ENCODE assay signal across 12 cellular contexts in the genomic region with DNA sequence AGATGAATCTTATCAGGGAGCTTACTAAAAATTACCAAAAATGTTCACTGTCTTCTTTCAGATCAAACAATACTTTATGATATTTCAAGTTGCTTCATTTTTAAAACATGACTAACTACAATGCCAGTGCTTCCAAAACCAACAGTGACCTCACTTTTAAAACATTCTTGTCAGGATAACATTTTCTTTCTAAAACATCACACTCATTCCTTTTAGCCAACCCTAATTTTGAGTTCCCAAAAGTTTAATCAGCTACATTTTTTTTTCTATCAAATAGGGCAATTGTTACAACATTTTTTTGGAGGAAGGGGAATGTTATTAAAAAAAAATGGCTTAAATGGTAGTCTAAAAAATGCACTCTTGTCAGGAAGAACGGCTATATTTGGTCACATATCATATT. TPM values are rescaled to one million over a fixed set of nuclear protein-coding genes. Genes with fewer than 3 reads are reported as not detected.
DNase-seq lines count a peak whose midpoint lies in the region; ATAC-seq and TF ChIP-seq lines count a peak whose summit lies in the region.
"Had no signal": no experiment of that assay in that cellular context is flagged by ENCODE, and none has a peak within 500 bp of the region (broad histone marks: within the 10 kb centered on the region; RNA-seq: fewer than 3 reads in every experiment).

No MANE protein-coding gene starts in this region.

- no peaks in the 10 kb centered on the region for H3K27me3 Mint-ChIP-seq in activated CD4-positive, alpha-beta T cell treated with anti-CD3 and anti-CD28 coated beads, Interleukin-2, amount 10 ng/mL, durations not matched to agents 24 days and 14 days

- intact Hi-C loops in transverse colon (cut with DNase I; ENCODE audit: low total_unique reads) = no loop called here
- intact Hi-C loops in activated CD4-positive, alpha-beta T cell treated with anti-CD3 and anti-CD28 coated beads, Interleukin-2, amount 10 ng/mL, durations not matched to agents 24 days and 14 days (cut with micrococcal nuclease) = no loop called here

- no peak for TF ChIP-seq POLR2A in transverse colon (IDR thresholded peaks at IDR 0.05)

- H3K9ac ChIP-seq in mesenchymal stem cell (ENCODE audit: low read length) = peak overlapping the region; percentile 65
- H3K9ac ChIP-seq: neural progenitor cell had no signal

- H4K8ac ChIP-seq in mesenchymal stem cell (ENCODE audit: low read length) = no peak overlapping the region

- in situ Hi-C loops in transverse colon (cut with MboI; ENCODE audit: low pct_ligation_motif_present in 1 of 4, low pct_unique_long_range_greater_than_20kb in 1 of 4, low sequenced_read_pairs in 3 of 4) = loop anchor here in 3 of 4 donors (10.0 to 25.0 kb wide), 3 partner anchors 187 to 469 kb away; no protein-coding TSS in a partner anchor

- no peak overlapping the region for H2AFZ ChIP-seq in mesenchymal stem cell (ENCODE audit: low read depth, low read length)
- H2AFZ ChIP-seq: neural progenitor cell had no signal

- H2AK5ac ChIP-seq in mesenchymal stem cell (ENCODE audit: low read length, severe bottlenecking) = no peak overlapping the region

- no peak overlapping the region for H3K4ac ChIP-seq in mesenchymal stem cell (ENCODE audit: low read depth in 1 of 2, low read length in 2 of 2)

- no peak overlapping the region for H2BK15ac ChIP-seq in mesenchymal stem cell (ENCODE audit: low read depth, poor library complexity, severe bottlenecking)

- H2BK12ac ChIP-seq in mesenchymal stem cell (ENCODE audit: low read length in 2 of 2) = no peak overlapping the region

- no peak overlapping the region for H3K14ac ChIP-seq in mesenchymal stem cell (ENCODE audit: low read length in 2 of 2)

- H3K4me3 Mint-ChIP-seq in activated CD4-positive, alpha-beta T cell treated with anti-CD3 and anti-CD28 coated beads, Interleukin-2, amount 10 ng/mL, durations not matched to agents 24 days and 14 days = no peak overlapping the region
- H3K4me3 Mint-ChIP-seq: neural progenitor cell had no signal

- H3K23ac ChIP-seq in mesenchymal stem cell (ENCODE audit: low read length in 2 of 2) = no peak overlapping the region

- DNase-seq in AG20443 (ENCODE audit: low spot score) (peak; percentile 63), LHCN-M2 (ENCODE audit: low read depth) (peak; percentile 90), coronary artery (ENCODE audit: low spot score) (no peak), mesenchymal stem cell (peak; percentile 45), germinal center (ENCODE audit: low spot score) (no peak), transverse colon (no peak)
- DNase-seq in activated CD4-positive, alpha-beta T cell treated with anti-CD3 and anti-CD28 coated beads, Interleukin-2, amount 10 ng/mL, durations not matched to agents 24 days and 14 days = no peak
- DNase-seq: activated CD8-positive, alpha-beta memory T cell treated with anti-CD3 and anti-CD28 coated beads, Interleukin-2, amount 50 U/mL, for 48 hours; NCI-H774 had no signal

- no peak for TF ChIP-seq EP300 in transverse colon (IDR thresholded peaks at IDR 0.05; ENCODE audit: low read depth)

- no peak overlapping the region for H2BK5ac ChIP-seq in mesenchymal stem cell (ENCODE audit: low read depth, low read length, poor library complexity, severe bottlenecking)

- ATAC-seq in HG03196 (IDR thresholded peaks at IDR 0.05; ENCODE audit: unreplicated experiment) = no peak

- no peak overlapping the region for H3K4me2 ChIP-seq in mesenchymal stem cell (ENCODE audit: low read length, poor library complexity, severe bottlenecking)
- H3K4me2 ChIP-seq: neural progenitor cell had no signal

- H4K91ac ChIP-seq in mesenchymal stem cell (ENCODE audit: low read length) = no peak overlapping the region

- H3K18ac ChIP-seq in mesenchymal stem cell (ENCODE audit: low read depth in 1 of 2, low read length in 2 of 2) = no peak overlapping the region

- peaks cover 13% of the 10 kb centered on the region for H3K4me1 Mint-ChIP-seq in activated CD4-positive, alpha-beta T cell treated with anti-CD3 and anti-CD28 coated beads, Interleukin-2, amount 10 ng/mL, durations not matched to agents 24 days and 14 days
- H3K4me1 Mint-ChIP-seq: neural progenitor cell had no signal

- TF ChIP-seq CTCF in coronary artery (IDR thresholded peaks at IDR 0.05) (no peak), transverse colon (IDR thresholded peaks at IDR 0.05) (no peak)

- no peaks in the 10 kb centered on the region for H3K36me3 ChIP-seq in mesenchymal stem cell (ENCODE audit: control insufficient read depth in 1 of 2, insufficient read depth in 2 of 2, low read depth in 1 of 2, low read length in 2 of 2)
- no peaks in the 10 kb centered on the region for H3K36me3 ChIP-seq in transverse colon
- H3K36me3 ChIP-seq: tibial nerve had no signal

- no CpG with 5 or more reads among the region's 1 CpG for WGBS in mesenchymal stem cell
- WGBS in transverse colon (ENCODE audit: low coverage in 1 of 2), 2 donors = 80 to 82% methylated on average over 1 of the region's 1 CpG

- peaks cover 6% of the 10 kb centered on the region for H3K36me3 Mint-ChIP-seq in activated CD4-positive, alpha-beta T cell treated with anti-CD3 and anti-CD28 coated beads, Interleukin-2, amount 10 ng/mL, durations not matched to agents 24 days and 14 days (ENCODE audit: low read depth)
- H3K36me3 Mint-ChIP-seq: neural progenitor cell had no signal

- peaks cover 3% of the 10 kb centered on the region for H3K4me1 ChIP-seq in mesenchymal stem cell (ENCODE audit: control insufficient read depth, insufficient read depth, low read depth, low read length)
- H3K4me1 ChIP-seq in transverse colon = peaks cover 0 to 6% (median 3%) of the 10 kb centered on the region in 4 donors
- H3K4me1 ChIP-seq: neural progenitor cell had no signal

- H3K27me3 ChIP-seq in mesenchymal stem cell (ENCODE audit: control insufficient read depth in 1 of 2, insufficient read depth in 1 of 2, low read length in 2 of 2) (no peaks in the 10 kb centered on the region), transverse colon (no peaks in the 10 kb centered on the region)
- H3K27me3 ChIP-seq: neural progenitor cell, tibial nerve had no signal

- H3K27ac Mint-ChIP-seq in activated CD4-positive, alpha-beta T cell treated with anti-CD3 and anti-CD28 coated beads, Interleukin-2, amount 10 ng/mL, durations not matched to agents 24 days and 14 days = no peak overlapping the region
- H3K27ac Mint-ChIP-seq: neural progenitor cell had no signal

- H3K27ac ChIP-seq in coronary artery (peak overlapping the region; percentile 24 to 51), mesenchymal stem cell (ENCODE audit: low read length, poor library complexity, severe bottlenecking) (peak overlapping the region; percentile 93), transverse colon (no peak overlapping the region)
- H3K27ac ChIP-seq: neural progenitor cell had no signal

- H3K4me3 ChIP-seq in coronary artery (no peak overlapping the region), mesenchymal stem cell (ENCODE audit: insufficient read depth in 1 of 2, low read depth in 1 of 2, low read length in 2 of 2) (no peak overlapping the region), transverse colon (no peak overlapping the region)
- H3K4me3 ChIP-seq: neural progenitor cell, tibial nerve had no signal

- no peaks in the 10 kb centered on the region for H3K9me3 Mint-ChIP-seq in activated CD4-positive, alpha-beta T cell treated with anti-CD3 and anti-CD28 coated beads, Interleukin-2, amount 10 ng/mL, durations not matched to agents 24 days and 14 days
- H3K9me3 Mint-ChIP-seq: neural progenitor cell had no signal

- H3K79me1 ChIP-seq in mesenchymal stem cell (replicated peaks; ENCODE audit: low read length, poor library complexity, severe bottlenecking) = peaks cover 1% of the 10 kb centered on the region

- H3K9me3 ChIP-seq in mesenchymal stem cell (ENCODE audit: control insufficient read depth, low read length) = no peaks in the 10 kb centered on the region
- H3K9me3 ChIP-seq in transverse colon = no peaks in the 10 kb centered on the region
- H3K9me3 ChIP-seq: tibial nerve had no signal

- no peak overlapping the region for H2BK120ac ChIP-seq in mesenchymal stem cell (ENCODE audit: low read depth, low read length)

RNA-seq across cellular contexts. Expression of gene RTKN2, which starts 37.3 kb away (rescaled TPM):
- total RNA-seq in LHCN-M2 (2014; rRNA removed) (6.9 and 8.6 TPM in 2 replicates), transverse colon (1 to 10 TPM in 1 of 4 donors, under 1 TPM in 2, not detected in 1; under 0.01 to 2.7 (median 0.68) TPM)
- polyA plus RNA-seq in LHCN-M2 (2012) = 3.4 TPM
- 0.66 TPM for polyA plus RNA-seq in mesenchymal stem cell (2013, experiment 1 of 2)
- 0.66 TPM for polyA plus RNA-seq in mesenchymal stem cell (2013, experiment 2 of 2)
- 2.7 and 3.4 TPM in 2 replicates for total RNA-seq in activated CD4-positive, alpha-beta T cell treated with anti-CD3 and anti-CD28 coated beads, Interleukin-2, amount 10 ng/mL, durations not matched to agents 24 days and 14 days

Comparison
In these comparisons a context has a peak if more than half of its experiments do, and no peak if none do; other contexts are left out.
1. DNase-seq: peak in AG20443 (single experiment), LHCN-M2 (single experiment) and mesenchymal stem cell (single experiment); none in coronary artery (single experiment), germinal center (single experiment), transverse colon (single experiment) and activated CD4-positive, alpha-beta T cell treated with anti-CD3 and anti-CD28 coated beads, Interleukin-2, amount 10 ng/mL, durations not matched to agents 24 days and 14 days (single experiment).
2. H3K27ac ChIP-seq: peak in coronary artery (2 of 2) and mesenchymal stem cell (single experiment); none in transverse colon (0 of 4).